ENCODE assay signal across 8 cellular contexts in the genomic region with DNA sequence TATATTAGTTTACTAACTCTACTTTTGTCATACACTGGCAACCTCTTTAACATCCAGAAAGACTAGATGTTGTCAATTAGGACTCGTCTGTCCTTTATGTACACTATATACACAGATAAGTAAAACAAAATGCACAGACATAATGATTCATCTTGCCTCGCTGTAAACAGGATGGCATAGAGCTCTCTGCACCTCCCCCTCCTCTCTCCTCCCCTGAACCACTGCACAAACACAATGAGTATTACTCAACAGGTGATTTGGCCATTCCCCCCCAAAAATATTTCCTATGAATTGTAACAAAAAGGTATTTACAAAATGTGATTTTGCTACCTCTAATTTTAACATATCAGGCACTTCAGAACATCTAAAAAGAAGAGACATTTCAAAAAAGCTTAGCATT.
DNase-seq lines count a peak whose midpoint lies in the region; ATAC-seq and TF ChIP-seq lines count a peak whose summit lies in the region.
"Not testable (repeated sequence)": the region's sequence is repeated elsewhere in the genome, so short reads cannot be mapped to it uniquely, and the experiment has no call there.

No MANE protein-coding gene starts in this region.

- not testable (repeated sequence) for H3K9me3 Mint-ChIP-seq in activated naive CD4-positive, alpha-beta T cell treated with anti-CD3 and anti-CD28 coated beads for 36 hours; natural killer cell treated with Interleukin-12 subunit alpha and Interleukin-12 subunit beta and Interleukin-15 and Interleukin-18, amount 100 ng/mL, for 72 hours; stimulated activated effector memory CD8-positive, alpha-beta T cell treated with anti-CD3 and anti-CD28 coated beads, Interleukin-12 subunit alpha, Interleukin-12 subunit beta, amount 100 ng/mL, for 72 hours

- peaks cover 35% of the 10 kb centered on the region for H3K4me1 Mint-ChIP-seq in activated naive CD4-positive, alpha-beta T cell treated with anti-CD3 and anti-CD28 coated beads for 36 hours (ENCODE audit: low read depth)
- H3K4me1 Mint-ChIP-seq in natural killer cell treated with Interleukin-12 subunit alpha and Interleukin-12 subunit beta and Interleukin-15 and Interleukin-18, amount 100 ng/mL, for 72 hours (ENCODE audit: low read depth in 2 of 2) = peaks cover 31 to 41% of the 10 kb centered on the region in 2 donors
- peaks cover 44% of the 10 kb centered on the region for H3K4me1 Mint-ChIP-seq in stimulated activated effector memory CD8-positive, alpha-beta T cell treated with anti-CD3 and anti-CD28 coated beads, Interleukin-12 subunit alpha, Interleukin-12 subunit beta, amount 100 ng/mL, for 72 hours

- not testable (repeated sequence) for ATAC-seq in HCT116; natural killer cell treated with Interleukin-12 subunit alpha and Interleukin-12 subunit beta and Interleukin-15 and Interleukin-18, amount 100 ng/mL, for 72 hours; stimulated activated effector memory CD8-positive, alpha-beta T cell treated with anti-CD3 and anti-CD28 coated beads, Interleukin-12 subunit alpha, Interleukin-12 subunit beta, amount 100 ng/mL, for 72 hours

- not testable (repeated sequence) for BruUV-seq in HCT116 (replicated peaks; lab: Mats Ljungman, UMichigan)

- not testable (repeated sequence) for H3K27ac ChIP-seq in HCT116 (ENCODE audit: low read depth, low read length)
- peak overlapping the region in 1 of 59 donors; percentile 48 for H3K27ac ChIP-seq in dorsolateral prefrontal cortex

- H3K4me3 Mint-ChIP-seq in activated naive CD4-positive, alpha-beta T cell treated with anti-CD3 and anti-CD28 coated beads for 36 hours = peak overlapping the region; percentile 82
- peak overlapping the region; percentile 97 for H3K4me3 Mint-ChIP-seq in natural killer cell treated with Interleukin-12 subunit alpha and Interleukin-12 subunit beta and Interleukin-15 and Interleukin-18, amount 100 ng/mL, for 72 hours
- peak overlapping the region; percentile 83 for H3K4me3 Mint-ChIP-seq in stimulated activated effector memory CD8-positive, alpha-beta T cell treated with anti-CD3 and anti-CD28 coated beads, Interleukin-12 subunit alpha, Interleukin-12 subunit beta, amount 100 ng/mL, for 72 hours

- TF ChIP-seq CTCF in AG09309 (IDR thresholded peaks at IDR 0.05; ENCODE audit: control insufficient read depth, insufficient read depth, low read depth, low read length, missing control alignments); HCT116 (IDR thresholded peaks at IDR 0.05 in 2 of 3, conservative IDR thresholded peaks at IDR 0.05 in 1 of 3; ENCODE audit: borderline replicate concordance in 1 of 3, insufficient read depth in 1 of 3, low read depth in 2 of 3, low read length in 2 of 3); dorsolateral prefrontal cortex (IDR thresholded peaks at IDR 0.05 in 54 of 56, conservative IDR thresholded peaks at IDR 0.05 in 2 of 56; ENCODE audit: low read depth in 1 of 56, partially characterized antibody in 56 of 56): not testable (repeated sequence)

- peaks cover 44% of the 10 kb centered on the region for H3K79me2 ChIP-seq in HCT116 (ENCODE audit: insufficient read depth, low read length)

- not testable (repeated sequence) for TF ChIP-seq POLR2A in HCT116 (IDR thresholded peaks at IDR 0.05; ENCODE audit: borderline replicate concordance, extremely low read depth, insufficient read depth, insufficient read length)

- H3K4me2 ChIP-seq in HCT116 (ENCODE audit: low read length) = peak overlapping the region; percentile 82

- H3K27me3 Mint-ChIP-seq in activated naive CD4-positive, alpha-beta T cell treated with anti-CD3 and anti-CD28 coated beads for 36 hours (ENCODE audit: low read depth); natural killer cell treated with Interleukin-12 subunit alpha and Interleukin-12 subunit beta and Interleukin-15 and Interleukin-18, amount 100 ng/mL, for 72 hours: not testable (repeated sequence)

- RAD21 ChIA-PET in HCT116 (lab: Charles Lee; ENCODE audit: low non-redundant PET in 1 of 2, low total read pairs in 2 of 2, uncharacterized antibody in 2 of 2, unreplicated experiment in 2 of 2) = not testable (repeated sequence)

- intact Hi-C loops in HCT116 (cut with micrococcal nuclease); activated naive CD4-positive, alpha-beta T cell treated with anti-CD3 and anti-CD28 coated beads for 36 hours (cut with micrococcal nuclease); dorsolateral prefrontal cortex (cut with DNase I): not testable (repeated sequence)

- not testable (repeated sequence) for H3K9me3 ChIP-seq in HCT116 (ENCODE audit: control insufficient read depth in 1 of 2, insufficient read depth in 1 of 2, low read depth in 1 of 2, low read length in 2 of 2)

- not testable (repeated sequence) for DNase-seq in AG09309 (ENCODE audit: low read depth); HCT116 (ENCODE audit: low read depth, low spot score); activated naive CD4-positive, alpha-beta T cell treated with anti-CD3 and anti-CD28 coated beads for 36 hours; dorsolateral prefrontal cortex; stimulated activated effector memory CD8-positive, alpha-beta T cell treated with anti-CD3 and anti-CD28 coated beads, Interleukin-12 subunit alpha, Interleukin-12 subunit beta, amount 100 ng/mL, for 72 hours (ENCODE audit: low spot score in 2 of 2)
- peak; percentile 66 for DNase-seq in RKO (ENCODE audit: low spot score)
- peak; percentile 8 for DNase-seq in natural killer cell treated with Interleukin-12 subunit alpha and Interleukin-12 subunit beta and Interleukin-15 and Interleukin-18, amount 100 ng/mL, for 72 hours (ENCODE audit: low spot score)

- H3K9me2 ChIP-seq in HCT116 (ENCODE audit: insufficient read depth) = not testable (repeated sequence)

- H3K9ac ChIP-seq in HCT116 (ENCODE audit: low read length) = peak overlapping the region; percentile 99

- H3K4me1 ChIP-seq in HCT116 (ENCODE audit: control insufficient read depth in 1 of 2, insufficient read depth in 2 of 2, low read length in 2 of 2) = peaks cover 0 to 15% of the 10 kb centered on the region in 2 experiments; a peak in 2 of 4 replicates

- POLR2A ChIA-PET in HCT116 (lab: Charles Lee) = not testable (repeated sequence)

- TF ChIP-seq RAD21 in HCT116 (IDR thresholded peaks at IDR 0.05; ENCODE audit: low read depth) = not testable (repeated sequence)

- CTCF ChIA-PET in HCT116 (lab: Charles Lee); activated naive CD4-positive, alpha-beta T cell treated with anti-CD3 and anti-CD28 coated beads for 36 hours (lab: Charles Lee): not testable (repeated sequence)

- H3K36me3 Mint-ChIP-seq in activated naive CD4-positive, alpha-beta T cell treated with anti-CD3 and anti-CD28 coated beads for 36 hours (ENCODE audit: low read depth) = peaks cover 36% of the 10 kb centered on the region
- H3K36me3 Mint-ChIP-seq in natural killer cell treated with Interleukin-12 subunit alpha and Interleukin-12 subunit beta and Interleukin-15 and Interleukin-18, amount 100 ng/mL, for 72 hours = peaks cover 22% of the 10 kb centered on the region
- H3K36me3 Mint-ChIP-seq in stimulated activated effector memory CD8-positive, alpha-beta T cell treated with anti-CD3 and anti-CD28 coated beads, Interleukin-12 subunit alpha, Interleukin-12 subunit beta, amount 100 ng/mL, for 72 hours = peaks cover 67% of the 10 kb centered on the region

- not testable (repeated sequence) for H3K27me3 ChIP-seq in HCT116 (ENCODE audit: insufficient read depth, low read length); dorsolateral prefrontal cortex

- not testable (repeated sequence) for H2AFZ ChIP-seq in HCT116 (ENCODE audit: low read depth, low read length, poor library complexity, severe bottlenecking)

- not testable (repeated sequence) for H4K20me1 ChIP-seq in HCT116 (ENCODE audit: insufficient read depth)

- H3K36me3 ChIP-seq in HCT116 (ENCODE audit: control insufficient read depth in 1 of 2, insufficient read depth in 2 of 2, low read length in 2 of 2) = not testable (repeated sequence)

- H3K4me3 ChIP-seq in AG09309 (ENCODE audit: control insufficient read depth, low read depth, low read length) = peak overlapping the region; percentile 41
- peak overlapping the region; percentile 77 to 89 for H3K4me3 ChIP-seq in HCT116 (replicated peaks in 1 of 2; ENCODE audit: low read depth in 1 of 2, low read length in 2 of 2)
- peak overlapping the region in 58 of 59 donors; percentile 73 to 100 (median 97) for H3K4me3 ChIP-seq in dorsolateral prefrontal cortex
- H3K4me3 ChIP-seq in iPS-11a (ENCODE audit: low read depth, low read length) = peak overlapping the region; percentile 88

- H3K27ac Mint-ChIP-seq in activated naive CD4-positive, alpha-beta T cell treated with anti-CD3 and anti-CD28 coated beads for 36 hours = peak overlapping the region; percentile 83
- H3K27ac Mint-ChIP-seq in natural killer cell treated with Interleukin-12 subunit alpha and Interleukin-12 subunit beta and Interleukin-15 and Interleukin-18, amount 100 ng/mL, for 72 hours = peak overlapping the region; percentile 65 to 78
- peak overlapping the region; percentile 95 for H3K27ac Mint-ChIP-seq in stimulated activated effector memory CD8-positive, alpha-beta T cell treated with anti-CD3 and anti-CD28 coated beads, Interleukin-12 subunit alpha, Interleukin-12 subunit beta, amount 100 ng/mL, for 72 hours

Comparison
In these comparisons a context has a peak if more than half of its experiments do, and no peak if none do; other contexts are left out.
1. H3K4me3 ChIP-seq: peak in every context shown above with its lines; median percentile 97 in dorsolateral prefrontal cortex; 88 in iPS-11a; 83 in HCT116; 41 in AG09309.